Comparison of ENCODE assay signal across 11 cellular contexts in genomic region chr7:73797176-73797575, GRCh38. TPM values are rescaled to one million over a fixed set of nuclear protein-coding genes. Genes with fewer than 3 reads are reported as not detected.
"Had no signal": no experiment of that assay in that cellular context is flagged by ENCODE, and none has a peak within 500 bp of the region (broad histone marks: within the 10 kb centered on the region; RNA-seq: fewer than 3 reads in every experiment).

No MANE protein-coding gene starts in this region.

RNA-seq across cellular contexts. Expression of gene CLDN3, which starts 27.1 kb away (rescaled TPM):
- total RNA-seq: activated naive CD4-positive, alpha-beta T cell treated with anti-CD3 and anti-CD28 coated beads for 36 hours; activated naive CD4-positive, alpha-beta T cell treated with anti-CD3 and anti-CD28 coated beads, Interleukin-2, amount 50 U/mL, for 72 hours; activated naive CD8-positive, alpha-beta T cell treated with anti-CD3 and anti-CD28 coated beads for 36 hours; activated naive CD8-positive, alpha-beta T cell treated with anti-CD3 and anti-CD28 coated beads, Interleukin-2, amount 10 ng/mL, durations not matched to agents 7 days and 5 days; activated T-cell treated with anti-CD3 and anti-CD28 coated beads, Interleukin-2, amount 50 U/mL, for 72 hours; activated T-helper 1 cell treated with anti-CD3 and anti-CD28 coated beads, Interleukin-12 subunit alpha, Interleukin-12 subunit beta, Interleukin-2, Interleukin-4 antibody, amounts not matched to agents 30 ng/mL and 10 ng/mL and 1 ng/mL, durations not matched to agents 14 hours and 24 hours and 36 hours; activated T-helper 17 cell treated with anti-CD3 and anti-CD28 coated beads, Interleukin-2, amount 50 U/mL, for 72 hours; activated T-helper 2 cell treated with anti-CD3 and anti-CD28 coated beads, Interferon-gamma antibody, Interleukin-2, Interleukin-4, amounts not matched to agents 10 μg/mL and 5 μg/mL and 100 μg/mL, durations not matched to agents 14 hours and 24 hours and 36 hours; aorta; ascending aorta; bronchial epithelial cell had no signal

RNA-seq across cellular contexts. Expression of gene CLDN4, which starts 33.6 kb away (rescaled TPM):
- total RNA-seq: activated T-helper 1 cell treated with anti-CD3 and anti-CD28 coated beads, Interleukin-12 subunit alpha, Interleukin-12 subunit beta, Interleukin-2, Interleukin-4 antibody, amounts not matched to agents 30 ng/mL and 10 ng/mL and 1 ng/mL, durations not matched to agents 14 hours and 24 hours and 36 hours; activated T-helper 2 cell treated with anti-CD3 and anti-CD28 coated beads, Interferon-gamma antibody, Interleukin-2, Interleukin-4, amounts not matched to agents 10 μg/mL and 5 μg/mL and 100 μg/mL, durations not matched to agents 14 hours and 24 hours and 36 hours had no signal

RNA-seq across cellular contexts. Expression of gene METTL27, which starts 45.1 kb away (rescaled TPM):
- total RNA-seq: ascending aorta had no signal
